1 cellular context compared by ENCODE assay signal in genomic region chr9:89318123-89319014, GRCh38.
TF ChIP-seq lines count a peak whose summit lies in the region.

A gene with protein sequence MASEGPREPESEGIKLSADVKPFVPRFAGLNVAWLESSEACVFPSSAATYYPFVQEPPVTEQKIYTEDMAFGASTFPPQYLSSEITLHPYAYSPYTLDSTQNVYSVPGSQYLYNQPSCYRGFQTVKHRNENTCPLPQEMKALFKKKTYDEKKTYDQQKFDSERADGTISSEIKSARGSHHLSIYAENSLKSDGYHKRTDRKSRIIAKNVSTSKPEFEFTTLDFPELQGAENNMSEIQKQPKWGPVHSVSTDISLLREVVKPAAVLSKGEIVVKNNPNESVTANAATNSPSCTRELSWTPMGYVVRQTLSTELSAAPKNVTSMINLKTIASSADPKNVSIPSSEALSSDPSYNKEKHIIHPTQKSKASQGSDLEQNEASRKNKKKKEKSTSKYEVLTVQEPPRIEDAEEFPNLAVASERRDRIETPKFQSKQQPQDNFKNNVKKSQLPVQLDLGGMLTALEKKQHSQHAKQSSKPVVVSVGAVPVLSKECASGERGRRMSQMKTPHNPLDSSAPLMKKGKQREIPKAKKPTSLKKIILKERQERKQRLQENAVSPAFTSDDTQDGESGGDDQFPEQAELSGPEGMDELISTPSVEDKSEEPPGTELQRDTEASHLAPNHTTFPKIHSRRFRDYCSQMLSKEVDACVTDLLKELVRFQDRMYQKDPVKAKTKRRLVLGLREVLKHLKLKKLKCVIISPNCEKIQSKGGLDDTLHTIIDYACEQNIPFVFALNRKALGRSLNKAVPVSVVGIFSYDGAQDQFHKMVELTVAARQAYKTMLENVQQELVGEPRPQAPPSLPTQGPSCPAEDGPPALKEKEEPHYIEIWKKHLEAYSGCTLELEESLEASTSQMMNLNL (plus strand): TSS chr9:89318500. CDS start chr9:89318577, 77 bp downstream.

TF ChIP-seq in HepG2, 621 proteins besides CTCF, POLR2A, EP300 and RAD21 (continued from another document and continues in another):
- TF ChIP-seq ZNF687 (CRISPR knock-in tag; IDR thresholded peaks at IDR 0.05), result peak; percentile 99
- TF ChIP-seq ZNF766 (CRISPR knock-in tag; IDR thresholded peaks at IDR 0.05; ENCODE audit: borderline replicate concordance), result peak; percentile 95; the same call in 1 of the 2 replicates
- TF ChIP-seq SP4 (CRISPR knock-in tag; IDR thresholded peaks at IDR 0.05), result peak; percentile 80
- TF ChIP-seq ZNF775 (CRISPR knock-in tag; IDR thresholded peaks at IDR 0.05; ENCODE audit: borderline replicate concordance), result no peak
- TF ChIP-seq, protein P1, sequence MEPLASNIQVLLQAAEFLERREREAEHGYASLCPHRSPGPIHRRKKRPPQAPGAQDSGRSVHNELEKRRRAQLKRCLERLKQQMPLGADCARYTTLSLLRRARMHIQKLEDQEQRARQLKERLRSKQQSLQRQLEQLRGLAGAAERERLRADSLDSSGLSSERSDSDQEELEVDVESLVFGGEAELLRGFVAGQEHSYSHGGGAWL (CRISPR knock-in tag; IDR thresholded peaks at IDR 0.05), result peak; percentile 96
- no peak for TF ChIP-seq THYN1 (CRISPR knock-in tag; IDR thresholded peaks at IDR 0.05; ENCODE audit: borderline replicate concordance, low read depth)
- no peak for TF ChIP-seq FOXP1 (IDR thresholded peaks at IDR 0.05)
- 0 out of 2 replicates have a peak, but pooled peaks have one; percentile 10 for TF ChIP-seq FOXP1 (CRISPR knock-in tag; IDR thresholded peaks at IDR 0.05)
- peak; percentile 88 for TF ChIP-seq MED8 (CRISPR knock-in tag; IDR thresholded peaks at IDR 0.05; ENCODE audit: insufficient replicate concordance)
- TF ChIP-seq ATM (IDR thresholded peaks at IDR 0.05; ENCODE audit: borderline replicate concordance), result no peak
- peak; percentile 84 for TF ChIP-seq ATF5 (CRISPR knock-in tag; IDR thresholded peaks at IDR 0.05; ENCODE audit: low read depth)
- no peak; the same call in 1 of the 2 replicates for TF ChIP-seq NFIC (IDR thresholded peaks at IDR 0.05; ENCODE audit: low read length)
- no peak; the same call in 1 of the 2 replicates for TF ChIP-seq FOXJ3 (CRISPR knock-in tag; IDR thresholded peaks at IDR 0.05; ENCODE audit: borderline replicate concordance)
- TF ChIP-seq PAWR (CRISPR knock-in tag; IDR thresholded peaks at IDR 0.05; ENCODE audit: borderline replicate concordance), result no peak
- TF ChIP-seq, protein P2, sequence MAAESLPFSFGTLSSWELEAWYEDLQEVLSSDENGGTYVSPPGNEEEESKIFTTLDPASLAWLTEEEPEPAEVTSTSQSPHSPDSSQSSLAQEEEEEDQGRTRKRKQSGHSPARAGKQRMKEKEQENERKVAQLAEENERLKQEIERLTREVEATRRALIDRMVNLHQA (CRISPR knock-in tag; IDR thresholded peaks at IDR 0.05), result no peak
- TF ChIP-seq XRCC5 (optimal IDR thresholded peaks at IDR 0.05; ENCODE audit: low read length), result peak; percentile 43
- TF ChIP-seq EEA1 (CRISPR knock-in tag; IDR thresholded peaks at IDR 0.05; ENCODE audit: borderline replicate concordance), result peak; percentile 88; the same call in 1 of the 2 replicates
- no peak for TF ChIP-seq ZSCAN22 (CRISPR knock-in tag; IDR thresholded peaks at IDR 0.05)
- no peak; the same call in none of the 2 replicates for TF ChIP-seq ZBTB2 (CRISPR knock-in tag; IDR thresholded peaks at IDR 0.05; ENCODE audit: low read depth)
- TF ChIP-seq, protein P3, sequence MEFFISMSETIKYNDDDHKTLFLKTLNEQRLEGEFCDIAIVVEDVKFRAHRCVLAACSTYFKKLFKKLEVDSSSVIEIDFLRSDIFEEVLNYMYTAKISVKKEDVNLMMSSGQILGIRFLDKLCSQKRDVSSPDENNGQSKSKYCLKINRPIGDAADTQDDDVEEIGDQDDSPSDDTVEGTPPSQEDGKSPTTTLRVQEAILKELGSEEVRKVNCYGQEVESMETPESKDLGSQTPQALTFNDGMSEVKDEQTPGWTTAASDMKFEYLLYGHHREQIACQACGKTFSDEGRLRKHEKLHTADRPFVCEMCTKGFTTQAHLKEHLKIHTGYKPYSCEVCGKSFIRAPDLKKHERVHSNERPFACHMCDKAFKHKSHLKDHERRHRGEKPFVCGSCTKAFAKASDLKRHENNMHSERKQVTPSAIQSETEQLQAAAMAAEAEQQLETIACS (CRISPR knock-in tag; IDR thresholded peaks at IDR 0.05), result peak; percentile 30; the same call in 1 of the 2 replicates
- TF ChIP-seq FOXC1 (CRISPR knock-in tag; IDR thresholded peaks at IDR 0.05; ENCODE audit: borderline replicate concordance), result peak; percentile 97
- TF ChIP-seq ZNF350 (CRISPR knock-in tag; IDR thresholded peaks at IDR 0.05; ENCODE audit: borderline replicate concordance, low read depth), result peak; percentile 89
- TF ChIP-seq CEBPZ (IDR thresholded peaks at IDR 0.05; ENCODE audit: low read length), result no peak
- peak; percentile 91 for TF ChIP-seq HDAC2 (CRISPR knock-in tag; IDR thresholded peaks at IDR 0.05)
- TF ChIP-seq MYNN (CRISPR knock-in tag; IDR thresholded peaks at IDR 0.05; ENCODE audit: low read depth), result no peak
- TF ChIP-seq ZNF552 (CRISPR knock-in tag; IDR thresholded peaks at IDR 0.05; ENCODE audit: borderline replicate concordance), result peak; percentile 49; the same call in 1 of the 2 replicates
- no peak for TF ChIP-seq HMG20B (CRISPR knock-in tag; conservative IDR thresholded peaks at IDR 0.05)
- no peak; the same call in 1 of the 2 replicates for TF ChIP-seq SNAI1 (CRISPR knock-in tag; IDR thresholded peaks at IDR 0.05; ENCODE audit: borderline replicate concordance)
- no peak for TF ChIP-seq NFE2L2 (IDR thresholded peaks at IDR 0.05; ENCODE audit: low read length)
- TF ChIP-seq ZNF256 (CRISPR knock-in tag; conservative IDR thresholded peaks at IDR 0.05), result no peak
- no peak for TF ChIP-seq ZNF572 (CRISPR knock-in tag; IDR thresholded peaks at IDR 0.05)
- TF ChIP-seq DNMT3B (CRISPR knock-in tag; conservative IDR thresholded peaks at IDR 0.05), result peak; percentile 61; the same call in 1 of the 2 replicates
- no peak for TF ChIP-seq HNRNPH1 (optimal IDR thresholded peaks at IDR 0.05; ENCODE audit: low read depth, low read length)
- no peak; the same call in 1 of the 2 replicates for TF ChIP-seq STAT6 (CRISPR knock-in tag; IDR thresholded peaks at IDR 0.05; ENCODE audit: borderline replicate concordance)
- TF ChIP-seq, protein P4, sequence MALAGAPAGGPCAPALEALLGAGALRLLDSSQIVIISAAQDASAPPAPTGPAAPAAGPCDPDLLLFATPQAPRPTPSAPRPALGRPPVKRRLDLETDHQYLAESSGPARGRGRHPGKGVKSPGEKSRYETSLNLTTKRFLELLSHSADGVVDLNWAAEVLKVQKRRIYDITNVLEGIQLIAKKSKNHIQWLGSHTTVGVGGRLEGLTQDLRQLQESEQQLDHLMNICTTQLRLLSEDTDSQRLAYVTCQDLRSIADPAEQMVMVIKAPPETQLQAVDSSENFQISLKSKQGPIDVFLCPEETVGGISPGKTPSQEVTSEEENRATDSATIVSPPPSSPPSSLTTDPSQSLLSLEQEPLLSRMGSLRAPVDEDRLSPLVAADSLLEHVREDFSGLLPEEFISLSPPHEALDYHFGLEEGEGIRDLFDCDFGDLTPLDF (CRISPR knock-in tag; IDR thresholded peaks at IDR 0.05), result peak; percentile 94
- TF ChIP-seq LBX2 (CRISPR knock-in tag; IDR thresholded peaks at IDR 0.05; ENCODE audit: borderline replicate concordance), result no peak
- TF ChIP-seq SRSF9 (IDR thresholded peaks at IDR 0.05; ENCODE audit: borderline replicate concordance, insufficient read depth, low read depth, low read length, poor library complexity, severe bottlenecking), result no peak
- no peak for TF ChIP-seq KAT2B (IDR thresholded peaks at IDR 0.05; ENCODE audit: borderline replicate concordance, low read depth, low read length)
- TF ChIP-seq ZSCAN21 (CRISPR knock-in tag; IDR thresholded peaks at IDR 0.05; ENCODE audit: borderline replicate concordance), result peak; percentile 70; the same call in 1 of the 2 replicates
- TF ChIP-seq HOXA9 (CRISPR knock-in tag; IDR thresholded peaks at IDR 0.05; ENCODE audit: borderline replicate concordance), result 0 out of 2 replicates have a peak, but pooled peaks have one; percentile 80
- TF ChIP-seq YEATS4 (CRISPR knock-in tag; IDR thresholded peaks at IDR 0.05; ENCODE audit: borderline replicate concordance), result peak; percentile 99
- peak; percentile 46 for TF ChIP-seq HNF4A (CRISPR knock-in tag; IDR thresholded peaks at IDR 0.05)
